In genomic region chr10:28592953-28593352, GRCh38 we compare ENCODE assay signal across 10 cellular contexts.
DNase-seq lines count a peak whose midpoint lies in the region; ATAC-seq, FAIRE-seq and TF ChIP-seq lines count a peak whose summit lies in the region.
"Had no signal": no experiment of that assay in that cellular context is flagged by ENCODE, and none has a peak within 500 bp of the region (broad histone marks: within the 10 kb centered on the region; RNA-seq: fewer than 3 reads in every experiment).

No MANE protein-coding gene starts in this region.

- no peak overlapping the region for H3K4me3 ChIP-seq in SK-N-MC
- H3K4me3 ChIP-seq: ovary had no signal

- peaks cover 25% of the 10 kb centered on the region for H3K36me3 Mint-ChIP-seq in activated naive CD4-positive, alpha-beta T cell treated with anti-CD3 and anti-CD28 coated beads, Interleukin-2, amount 50 U/mL, for 24 hours

- peak overlapping the region; percentile 25; the same call in 1 of the 2 replicates for H3K27ac ChIP-seq in SK-N-MC
- H3K27ac ChIP-seq: ovary had no signal

- no peaks in the 10 kb centered on the region for H3K27me3 Mint-ChIP-seq in activated naive CD4-positive, alpha-beta T cell treated with anti-CD3 and anti-CD28 coated beads, Interleukin-2, amount 50 U/mL, for 24 hours
- no peaks in the 10 kb centered on the region for H3K27me3 Mint-ChIP-seq in stimulated activated naive CD8-positive, alpha-beta T cell treated with anti-CD3 and anti-CD28 coated beads, Interleukin-15, amount 100 ng/mL, for 72 hours

- H3K36me3 ChIP-seq in SK-N-MC (ENCODE audit: insufficient read depth, low read length) = peaks cover 82% of the 10 kb centered on the region
- H3K36me3 ChIP-seq: ovary had no signal

- H3K4me3 Mint-ChIP-seq in activated naive CD4-positive, alpha-beta T cell treated with anti-CD3 and anti-CD28 coated beads, Interleukin-2, amount 50 U/mL, for 24 hours = peak overlapping the region; percentile 33
- peak overlapping the region; percentile 14 to 16 for H3K4me3 Mint-ChIP-seq in stimulated activated naive CD8-positive, alpha-beta T cell treated with anti-CD3 and anti-CD28 coated beads, Interleukin-15, amount 100 ng/mL, for 72 hours

- DNase-seq in activated naive CD4-positive, alpha-beta T cell treated with anti-CD3 and anti-CD28 coated beads, Interleukin-2, amount 50 U/mL, for 16 hours = no peak
- DNase-seq in SK-N-MC (ENCODE audit: low read depth, low spot score) (no peak), fibroblast of peridontal ligament (ENCODE audit: extremely low read depth) (peak; percentile 63), GM12892 (ENCODE audit: insufficient read length) (no peak)
- DNase-seq in stimulated activated naive CD8-positive, alpha-beta T cell treated with anti-CD3 and anti-CD28 coated beads, Interleukin-15, amount 100 ng/mL, for 72 hours = no peak
- DNase-seq: COR-L47, ovary had no signal

- H3K9me3 ChIP-seq in SK-N-MC (ENCODE audit: low read depth, low read length) = no peaks in the 10 kb centered on the region
- H3K9me3 ChIP-seq: ovary had no signal

- H3K27ac Mint-ChIP-seq in activated naive CD4-positive, alpha-beta T cell treated with anti-CD3 and anti-CD28 coated beads, Interleukin-2, amount 50 U/mL, for 24 hours = peak overlapping the region; percentile 76
- peak overlapping the region in 1 of 2 donors; percentile 84 for H3K27ac Mint-ChIP-seq in stimulated activated naive CD8-positive, alpha-beta T cell treated with anti-CD3 and anti-CD28 coated beads, Interleukin-15, amount 100 ng/mL, for 72 hours

- no peak overlapping the region for H3K9ac ChIP-seq in SK-N-MC (ENCODE audit: insufficient read length)

- no peak for TF ChIP-seq POLR2A in GM12892 (IDR thresholded peaks at IDR 0.05; ENCODE audit: low read depth, low read length)

- H3K9me3 Mint-ChIP-seq in activated naive CD4-positive, alpha-beta T cell treated with anti-CD3 and anti-CD28 coated beads, Interleukin-2, amount 50 U/mL, for 24 hours = no peaks in the 10 kb centered on the region
- no peaks in the 10 kb centered on the region for H3K9me3 Mint-ChIP-seq in stimulated activated naive CD8-positive, alpha-beta T cell treated with anti-CD3 and anti-CD28 coated beads, Interleukin-15, amount 100 ng/mL, for 72 hours

- peaks cover 65% of the 10 kb centered on the region for H3K4me1 Mint-ChIP-seq in activated naive CD4-positive, alpha-beta T cell treated with anti-CD3 and anti-CD28 coated beads, Interleukin-2, amount 50 U/mL, for 24 hours
- H3K4me1 Mint-ChIP-seq in stimulated activated naive CD8-positive, alpha-beta T cell treated with anti-CD3 and anti-CD28 coated beads, Interleukin-15, amount 100 ng/mL, for 72 hours = peaks cover 54% of the 10 kb centered on the region

- ATAC-seq in stimulated activated naive CD8-positive, alpha-beta T cell treated with anti-CD3 and anti-CD28 coated beads, Interleukin-15, amount 100 ng/mL, for 72 hours = peak; percentile 53
- ATAC-seq in GM18907 (IDR thresholded peaks at IDR 0.05; ENCODE audit: unreplicated experiment) (no peak), HG03196 (IDR thresholded peaks at IDR 0.05; ENCODE audit: unreplicated experiment) (no peak)

- no peak for FAIRE-seq in GM12892 (lab: Jason Lieb, UNC)
